Comparison of ENCODE assay signal across 9 cellular contexts in the genomic region with DNA sequence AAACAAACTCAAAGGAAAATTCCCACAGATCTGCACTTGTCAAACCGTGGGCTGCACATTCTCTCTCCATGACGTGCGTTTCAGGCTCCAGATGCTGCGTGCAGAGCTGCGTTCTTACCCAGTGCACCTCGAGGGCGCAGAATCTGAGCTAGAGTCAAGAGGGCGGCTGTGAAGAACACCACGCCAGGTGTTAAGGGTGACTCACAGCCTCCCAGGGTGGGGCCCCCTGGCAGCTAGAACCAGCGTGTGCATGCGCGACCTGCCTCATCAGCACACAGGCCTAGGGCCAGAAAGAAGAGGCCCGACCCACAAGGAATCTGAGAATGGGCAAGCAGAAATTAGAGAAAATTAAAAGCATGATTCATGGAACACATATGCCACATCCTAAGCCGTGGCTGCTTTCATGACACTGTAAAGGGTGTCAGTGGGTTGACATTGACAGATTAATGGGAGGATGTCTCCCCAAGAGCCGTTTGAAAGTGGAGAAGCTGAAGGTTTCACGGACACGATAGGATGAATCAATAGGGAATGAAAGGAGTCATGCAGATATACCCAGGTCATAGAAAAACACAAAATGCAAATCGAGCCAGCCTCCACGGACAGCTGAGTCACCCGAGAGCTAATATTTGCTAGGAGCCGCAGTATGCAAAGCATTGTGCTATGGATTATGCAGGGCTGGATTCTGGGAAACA. TPM values are rescaled to one million over a fixed set of nuclear protein-coding genes. Genes with fewer than 3 reads are reported as not detected.
DNase-seq lines count a peak whose midpoint lies in the region; ATAC-seq, FAIRE-seq and TF ChIP-seq lines count a peak whose summit lies in the region.
"Had no signal": no experiment of that assay in that cellular context is flagged by ENCODE, and none has a peak within 500 bp of the region (broad histone marks: within the 10 kb centered on the region; RNA-seq: fewer than 3 reads in every experiment).

No MANE protein-coding gene starts in this region.

- H3K27ac Mint-ChIP-seq in stimulated activated effector memory CD8-positive, alpha-beta T cell treated with anti-CD3 and anti-CD28 coated beads, Interleukin-12 subunit alpha, Interleukin-12 subunit beta, amount 100 ng/mL, for 72 hours, result no peak overlapping the region
- H3K27ac Mint-ChIP-seq: activated B cell treated with CpG ODN at 0.5 μM for 24 hours had no signal

- no peak overlapping the region for H2BK20ac ChIP-seq in H1 (ENCODE audit: low read length)

- 0 out of 2 replicates have a peak, but pooled peaks cover 2% of the 10 kb centered on the region for H3K23me2 ChIP-seq in H1 (ENCODE audit: low read depth, low read length)

- 88% methylated on average over 21 of the region's 21 CpGs; no CpG with 5 or more reads in 1 of the 2 experiments for WGBS in H1 (ENCODE audit: extremely low coverage in 1 of 2, insufficient coverage in 1 of 2, insufficient read length in 1 of 2, insufficient replicate concordance in 2 of 2, low coverage in 1 of 2, low lambda C conversion rate in 2 of 2, missing lambda C conversion rate in 1 of 2), 2 experiments
- WGBS in mesendoderm (ENCODE audit: extremely low coverage, insufficient coverage, low lambda C conversion rate), result no CpG with 5 or more reads among the region's 21 CpGs

- H3K4ac ChIP-seq in H1 (replicated peaks; ENCODE audit: insufficient read length, low read depth, low read length), result no peak overlapping the region
- H3K4ac ChIP-seq in mesendoderm (ENCODE audit: low read depth, low read length), result no peak overlapping the region

- H2BK12ac ChIP-seq in H1 (ENCODE audit: low read depth, low read length), result no peak overlapping the region

- H3K56ac ChIP-seq in H1 (replicated peaks; ENCODE audit: insufficient read length, low read depth, low read length) (no peak overlapping the region), mesendoderm (ENCODE audit: low read length) (no peak overlapping the region)

- TF ChIP-seq CTCF in H1 (IDR thresholded peaks at IDR 0.05; ENCODE audit: control extremely low read depth in 1 of 3, insufficient read depth in 1 of 3, low read depth in 1 of 3, low read length in 3 of 3) (no peak), GM10266 (IDR thresholded peaks at IDR 0.05; ENCODE audit: control insufficient read depth, insufficient read depth, low read depth, missing control alignments) (no peak)

- peaks cover 3% of the 10 kb centered on the region for H3K9me3 Mint-ChIP-seq in stimulated activated effector memory CD8-positive, alpha-beta T cell treated with anti-CD3 and anti-CD28 coated beads, Interleukin-12 subunit alpha, Interleukin-12 subunit beta, amount 100 ng/mL, for 72 hours

- H3K9ac ChIP-seq in H1 (replicated peaks in 1 of 4; ENCODE audit: extremely low read depth in 1 of 4, low read depth in 3 of 4, low read length in 3 of 4) (no peak overlapping the region), mesendoderm (ENCODE audit: low read length) (no peak overlapping the region)

- intact Hi-C loops in posterior cingulate gyrus (cut with DNase I), result no loop called here

- H4K20me1 ChIP-seq in H1 (replicated peaks in 1 of 2; ENCODE audit: control insufficient read depth in 1 of 2, insufficient read depth in 2 of 2, low read length in 2 of 2), result no peaks in the 10 kb centered on the region

- H3K18ac ChIP-seq in H1 (ENCODE audit: extremely low read depth, low read length), result no peak overlapping the region
- no peak overlapping the region for H3K18ac ChIP-seq in mesendoderm (ENCODE audit: low read length)

- no peak for ATAC-seq in stimulated activated effector memory CD8-positive, alpha-beta T cell treated with anti-CD3 and anti-CD28 coated beads, Interleukin-12 subunit alpha, Interleukin-12 subunit beta, amount 100 ng/mL, for 72 hours

- TF ChIP-seq RAD21 in H1 (IDR thresholded peaks at IDR 0.05 in 1 of 2, conservative IDR thresholded peaks at IDR 0.05 in 1 of 2; ENCODE audit: low read depth in 2 of 2, low read length in 2 of 2), result no peak

- POLR2A ChIA-PET in H1 (lab: Charles Lee; ENCODE audit: partially characterized antibody), result no interaction called here

- H3K79me1 ChIP-seq in H1 (ENCODE audit: low read depth, low read length) (no peaks in the 10 kb centered on the region), mesendoderm (ENCODE audit: low read length) (no peaks in the 10 kb centered on the region)

- no peak overlapping the region for H4K8ac ChIP-seq in H1 (ENCODE audit: extremely low read depth, insufficient read depth, low read length)
- H4K8ac ChIP-seq in mesendoderm (ENCODE audit: low read depth, low read length), result no peak overlapping the region

- H2BK5ac ChIP-seq in H1 (ENCODE audit: low read depth, low read length) (no peak overlapping the region), mesendoderm (ENCODE audit: low read length) (no peak overlapping the region)

- no peak overlapping the region for H3K27ac ChIP-seq in H1 (ENCODE audit: low read depth, low read length)
- no peak overlapping the region for H3K27ac ChIP-seq in mesendoderm (ENCODE audit: low read depth, low read length)

- H3K4me3 Mint-ChIP-seq in stimulated activated effector memory CD8-positive, alpha-beta T cell treated with anti-CD3 and anti-CD28 coated beads, Interleukin-12 subunit alpha, Interleukin-12 subunit beta, amount 100 ng/mL, for 72 hours, result no peak overlapping the region
- H3K4me3 Mint-ChIP-seq: activated B cell treated with CpG ODN at 0.5 μM for 24 hours had no signal

- H3K27me3 ChIP-seq in H1 (replicated peaks in 1 of 4; ENCODE audit: control insufficient read depth in 3 of 4, extremely low read depth in 1 of 4, insufficient read depth in 3 of 4, low read length in 3 of 4) (no peaks in the 10 kb centered on the region), mesendoderm (ENCODE audit: insufficient read depth, low read length, poor library complexity) (no peaks in the 10 kb centered on the region)

- no peaks in the 10 kb centered on the region for H3K36me3 ChIP-seq in H1 (ENCODE audit: control insufficient read depth in 2 of 4, insufficient read depth in 4 of 4, low read length in 3 of 4)
- H3K36me3 ChIP-seq in mesendoderm (ENCODE audit: control insufficient read depth, insufficient read depth, low read length), result no peaks in the 10 kb centered on the region

- no peak overlapping the region for H2BK15ac ChIP-seq in H1 (ENCODE audit: low read length)
- no peak overlapping the region for H2BK15ac ChIP-seq in mesendoderm (replicated peaks; ENCODE audit: low read depth)

- H2AK5ac ChIP-seq in H1 (ENCODE audit: low read depth, low read length) (no peak overlapping the region), mesendoderm (ENCODE audit: low read length) (no peak overlapping the region)

- no peak overlapping the region for H4K5ac ChIP-seq in H1 (ENCODE audit: insufficient read length, low read depth, low read length)
- no peak overlapping the region for H4K5ac ChIP-seq in mesendoderm (ENCODE audit: low read length)

- DNase-seq in GM03348 (ENCODE audit: low spot score) (peak; percentile 84), NCI-H2227 (lab: John Stamatoyannopoulos, UW; ENCODE audit: unreplicated experiment) (peak; percentile 65), H1 (ENCODE audit: low read depth in 1 of 2, low spot score in 2 of 2) (no peak), posterior cingulate gyrus (peak in 7 of 10 donors; percentile 10 to 87 (median 33)), mesendoderm (no peak), GM10266 (ENCODE audit: extremely low spot score) (no peak), HCEC 1CT (no peak)
- no peak for DNase-seq in stimulated activated effector memory CD8-positive, alpha-beta T cell treated with anti-CD3 and anti-CD28 coated beads, Interleukin-12 subunit alpha, Interleukin-12 subunit beta, amount 100 ng/mL, for 72 hours (ENCODE audit: low spot score in 2 of 2)
- DNase-seq: activated B cell treated with CpG ODN at 0.5 μM for 24 hours had no signal

- H2AFZ ChIP-seq in H1 (ENCODE audit: low read length), result no peak overlapping the region

- H2BK120ac ChIP-seq in H1 (replicated peaks; ENCODE audit: low read depth, low read length) (no peak overlapping the region), mesendoderm (ENCODE audit: low read depth, low read length) (no peak overlapping the region)

- FAIRE-seq in H1 (lab: Jason Lieb, UNC), result no peak

- no peak for TF ChIP-seq EP300 in H1 (IDR thresholded peaks at IDR 0.05; ENCODE audit: borderline replicate concordance in 1 of 2, low read depth in 2 of 2, low read length in 2 of 2)

- H4K91ac ChIP-seq in H1 (replicated peaks; ENCODE audit: insufficient read length, low read length), result no peak overlapping the region

- H3K79me2 ChIP-seq in H1 (ENCODE audit: control insufficient read depth in 1 of 2, insufficient read depth in 2 of 2, low read length in 2 of 2), result no peaks in the 10 kb centered on the region
- no peaks in the 10 kb centered on the region for H3K79me2 ChIP-seq in mesendoderm (ENCODE audit: control insufficient read depth, insufficient read depth, low read length)

- no peaks in the 10 kb centered on the region for H3K36me3 Mint-ChIP-seq in stimulated activated effector memory CD8-positive, alpha-beta T cell treated with anti-CD3 and anti-CD28 coated beads, Interleukin-12 subunit alpha, Interleukin-12 subunit beta, amount 100 ng/mL, for 72 hours

- H3K23ac ChIP-seq in H1 (ENCODE audit: insufficient read length), result no peak overlapping the region
- no peak overlapping the region for H3K23ac ChIP-seq in mesendoderm (ENCODE audit: low read length)

- no peaks in the 10 kb centered on the region for H3K4me1 Mint-ChIP-seq in stimulated activated effector memory CD8-positive, alpha-beta T cell treated with anti-CD3 and anti-CD28 coated beads, Interleukin-12 subunit alpha, Interleukin-12 subunit beta, amount 100 ng/mL, for 72 hours
- H3K4me1 Mint-ChIP-seq: activated B cell treated with CpG ODN at 0.5 μM for 24 hours had no signal

- H3K4me1 ChIP-seq in H1 (replicated peaks in 1 of 4; ENCODE audit: control insufficient read depth in 3 of 4, insufficient read depth in 4 of 4, low read length in 3 of 4) (peaks cover 0 to 3% (median 0%) of the 10 kb centered on the region in 4 experiments; a peak in 2 of 7 replicates), mesendoderm (ENCODE audit: control insufficient read depth, low read depth, low read length) (no peaks in the 10 kb centered on the region)

- TF ChIP-seq POLR2A in H1 (IDR thresholded peaks at IDR 0.05; ENCODE audit: control extremely low read depth in 1 of 2, low read depth in 2 of 2, low read length in 2 of 2), result no peak

- CTCF ChIA-PET in H1 (lab: Charles Lee; ENCODE audit: partially characterized antibody), result interaction anchor here (1.3 to 3.2 kb wide), 3 partner anchors 17 to 69 kb away, joined by 3 to 9 read pairs (median 3); no protein-coding TSS in a partner anchor

- H3K4me2 ChIP-seq in H1 (ENCODE audit: insufficient read depth in 1 of 2, low read depth in 2 of 2, low read length in 2 of 2) (no peak overlapping the region), mesendoderm (ENCODE audit: low read length) (no peak overlapping the region)

- H3K4me3 ChIP-seq in H1 (ENCODE audit: extremely low read depth in 1 of 4, insufficient read depth in 2 of 4, low read depth in 3 of 4, low read length in 4 of 4) (no peak overlapping the region), mesendoderm (ENCODE audit: low read length) (no peak overlapping the region)

- no peak overlapping the region for H3K14ac ChIP-seq in H1 (ENCODE audit: insufficient read length)

- no peaks in the 10 kb centered on the region for H3K9me3 ChIP-seq in H1 (ENCODE audit: insufficient read depth in 2 of 2, low read depth in 1 of 2, low read length in 1 of 2)

RNA-seq across cellular contexts. Expression of a gene that starts 29.0 kb away (rescaled TPM):
- total RNA-seq in H1 (2021; fragmentation: NEBNext Ultra II Directional; extraction: Animal tissue kit (Norgen Biotek cat#: 25700)), result 0.48 and 1.1 TPM in 2 replicates
- polyA plus RNA-seq in H1 (2011; rRNA removed), result 0.73 and 1.3 TPM in 2 replicates
- 0.31 TPM for polyA plus RNA-seq in H1 (2011; cell fraction: cytosol; rRNA removed)
- polyA plus RNA-seq in H1 (2011; cell fraction: nucleus; rRNA removed), result 0.78 TPM
- 0.59 to 1.1 TPM (median 0.63 TPM) in 4 replicates for polyA plus RNA-seq in H1 (2012, experiment 1 of 2)
- polyA plus RNA-seq in H1 (2012, experiment 2 of 2), result 0.81 TPM
- 0.41 TPM for polyA plus RNA-seq in H1 (2013, experiment 1 of 2)
- 0.53 TPM for polyA plus RNA-seq in H1 (2013, experiment 2 of 2)
- 0.32 TPM in 2 replicates for polyA minus RNA-seq in H1 (2011; rRNA and poly(A)+ RNA removed)
- polyA minus RNA-seq in H1 (2011; cell fraction: cytosol; rRNA and poly(A)+ RNA removed), result not detected
- polyA minus RNA-seq in H1 (2011; cell fraction: nucleus; rRNA and poly(A)+ RNA removed), result 0.80 TPM
- 0.13 TPM for polyA plus RNA-seq in mesendoderm (2013, experiment 1 of 2)
- 0.15 TPM for polyA plus RNA-seq in mesendoderm (2013, experiment 2 of 2)
- total RNA-seq: activated B cell treated with CpG ODN at 0.5 μM for 24 hours had no signal

Comparison
In these comparisons a context has a peak if more than half of its experiments do, and no peak if none do; other contexts are left out.
1. DNase-seq: peak in GM03348 (single experiment), NCI-H2227 (single experiment) and posterior cingulate gyrus (7 of 10); none in H1 (0 of 2), mesendoderm (single experiment), GM10266 (single experiment), HCEC 1CT (single experiment) and stimulated activated effector memory CD8-positive, alpha-beta T cell treated with anti-CD3 and anti-CD28 coated beads, Interleukin-12 subunit alpha, Interleukin-12 subunit beta, amount 100 ng/mL, for 72 hours (0 of 2).